In the genomic region with DNA sequence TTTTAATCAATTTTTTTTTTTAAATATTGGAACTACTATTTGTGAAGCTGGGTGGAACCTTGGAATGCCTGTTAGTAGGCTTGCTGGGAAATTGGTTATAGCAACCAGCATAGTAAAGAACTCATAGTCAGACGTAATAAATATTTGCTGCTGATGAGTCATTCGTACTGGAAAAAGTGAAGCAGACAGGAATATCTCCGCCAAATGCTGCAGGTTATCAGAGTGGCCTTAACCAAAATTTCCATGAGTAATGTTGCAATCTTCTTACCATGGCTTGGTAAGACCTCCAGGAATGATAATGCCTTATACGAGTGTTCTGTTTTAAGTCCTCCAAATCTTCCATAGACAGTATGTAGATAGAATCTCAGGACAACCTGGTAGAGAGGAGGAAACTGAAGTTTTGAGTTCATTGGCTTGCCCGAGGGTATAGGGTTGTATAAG, we compare ENCODE assay signal across 10 cellular contexts. TPM values are rescaled to one million over a fixed set of nuclear protein-coding genes. Genes with fewer than 3 reads are reported as not detected.
A peak's percentile ranks its signal among the peaks of the same experiment; 100 is the strongest.
DNase-seq lines count a peak whose midpoint lies in the region; ATAC-seq, FAIRE-seq and TF ChIP-seq lines count a peak whose summit lies in the region.
"Had no signal": no experiment of that assay in that cellular context is flagged by ENCODE, and none has a peak within 500 bp of the region (broad histone marks: within the 10 kb centered on the region; RNA-seq: fewer than 3 reads in every experiment).

No MANE protein-coding gene starts in this region.

- H4K20me1 ChIP-seq in neural progenitor cell (ENCODE audit: low read depth) = no peaks in the 10 kb centered on the region

- no peak overlapping the region for H3K9ac ChIP-seq in neural progenitor cell

- no peak overlapping the region for H3K4me2 ChIP-seq in neural progenitor cell

- H3K4me1 ChIP-seq in neural progenitor cell = no peaks in the 10 kb centered on the region

- H3K27ac Mint-ChIP-seq in activated T-cell treated with anti-CD3 and anti-CD28 coated beads, Interleukin-2, amount 50 U/mL, for 72 hours = peak overlapping the region; percentile 48
- H3K27ac Mint-ChIP-seq in neural progenitor cell (no peak overlapping the region), progenitor cell of endocrine pancreas (no peak overlapping the region)

- in situ Hi-C loops in astrocyte of the spinal cord (cut with HindIII; ENCODE audit: low sequenced_read_pairs) = no loop called here

- no peaks in the 10 kb centered on the region for H3K9me3 Mint-ChIP-seq in activated T-cell treated with anti-CD3 and anti-CD28 coated beads, Interleukin-2, amount 50 U/mL, for 72 hours
- H3K9me3 Mint-ChIP-seq in neural progenitor cell (peaks cover 15% of the 10 kb centered on the region), progenitor cell of endocrine pancreas (ENCODE audit: low read depth) (peaks cover 6% of the 10 kb centered on the region)
- H3K9me3 Mint-ChIP-seq: CD4-positive, alpha-beta memory T cell had no signal

- H3K4me1 Mint-ChIP-seq in activated T-cell treated with anti-CD3 and anti-CD28 coated beads, Interleukin-2, amount 50 U/mL, for 72 hours (ENCODE audit: low read depth) = peaks cover 68% of the 10 kb centered on the region
- peaks cover 18% of the 10 kb centered on the region for H3K4me1 Mint-ChIP-seq in neural progenitor cell
- peaks cover 36% of the 10 kb centered on the region for H3K4me1 Mint-ChIP-seq in progenitor cell of endocrine pancreas (ENCODE audit: low read depth)

- H2AFZ ChIP-seq in neural progenitor cell (replicated peaks) = no peak overlapping the region

- no peaks in the 10 kb centered on the region for H3K27me3 Mint-ChIP-seq in activated T-cell treated with anti-CD3 and anti-CD28 coated beads, Interleukin-2, amount 50 U/mL, for 72 hours (ENCODE audit: low read depth)
- H3K27me3 Mint-ChIP-seq in neural progenitor cell (ENCODE audit: insufficient read depth, low read depth) = no peaks in the 10 kb centered on the region
- H3K27me3 Mint-ChIP-seq in progenitor cell of endocrine pancreas = no peaks in the 10 kb centered on the region
- H3K27me3 Mint-ChIP-seq: CD4-positive, alpha-beta memory T cell had no signal

- TF ChIP-seq CTCF in astrocyte of the spinal cord (IDR thresholded peaks at IDR 0.05; ENCODE audit: low read depth, low read length) (no peak), neural progenitor cell (IDR thresholded peaks at IDR 0.05) (no peak), progenitor cell of endocrine pancreas (IDR thresholded peaks at IDR 0.05; ENCODE audit: unreplicated experiment) (no peak)

- H3K4me3 Mint-ChIP-seq in activated T-cell treated with anti-CD3 and anti-CD28 coated beads, Interleukin-2, amount 50 U/mL, for 72 hours = peak overlapping the region; percentile 41 to 69
- H3K4me3 Mint-ChIP-seq in neural progenitor cell (no peak overlapping the region), progenitor cell of endocrine pancreas (ENCODE audit: low read depth) (no peak overlapping the region)
- H3K4me3 Mint-ChIP-seq: T-helper 1 cell treated with Interleukin-12 subunit alpha and Interleukin-12 subunit beta and Interleukin-4 antibody, amounts not matched to agents 30 μg/mL and 1 μg/mL, for 36 hours had no signal

- H3K27ac ChIP-seq in neural progenitor cell = no peak overlapping the region

- ATAC-seq in activated T-cell treated with anti-CD3 and anti-CD28 coated beads, Interleukin-2, amount 50 U/mL, for 72 hours (replicated peaks in 1 of 2) = peak; percentile 47 to 49
- ATAC-seq in left lobe of liver = peak; percentile 30

- H3K9me3 ChIP-seq in neural progenitor cell (ENCODE audit: low read depth) = no peaks in the 10 kb centered on the region

- no peaks in the 10 kb centered on the region for H3F3A ChIP-seq in neural progenitor cell (ENCODE audit: low read depth)

- no peaks in the 10 kb centered on the region for H3K79me2 ChIP-seq in neural progenitor cell (ENCODE audit: low read depth)

- H3K36me3 ChIP-seq in neural progenitor cell = no peaks in the 10 kb centered on the region

- no peak for FAIRE-seq in urothelium cell line (lab: Jason Lieb, UNC)

- H3K36me3 Mint-ChIP-seq in activated T-cell treated with anti-CD3 and anti-CD28 coated beads, Interleukin-2, amount 50 U/mL, for 72 hours (ENCODE audit: insufficient read depth in 2 of 2) = peaks cover 0 to 13% of the 10 kb centered on the region in 2 donors
- H3K36me3 Mint-ChIP-seq in neural progenitor cell = peaks cover 8% of the 10 kb centered on the region
- peaks cover 19% of the 10 kb centered on the region for H3K36me3 Mint-ChIP-seq in progenitor cell of endocrine pancreas (ENCODE audit: insufficient read depth)

- H3K4me3 ChIP-seq in astrocyte of the spinal cord (ENCODE audit: low read depth, low read length) = no peak overlapping the region
- no peak overlapping the region for H3K4me3 ChIP-seq in neural progenitor cell

- H3K27me3 ChIP-seq in neural progenitor cell = no peaks in the 10 kb centered on the region

- no peak for DNase-seq in activated T-cell treated with anti-CD3 and anti-CD28 coated beads, Interleukin-2, amount 50 U/mL, for 72 hours
- no peak for DNase-seq in activated T-cell treated with anti-CD3 and anti-CD28 coated beads, Interleukin-2, amount 50 U/mL, for 1 hour
- DNase-seq in astrocyte of the spinal cord (ENCODE audit: low read depth, low spot score) = peak; percentile 94
- DNase-seq in left lobe of liver (ENCODE audit: low spot score) = no peak
- DNase-seq in urothelium cell line (ENCODE audit: low spot score) = peak; percentile 53
- DNase-seq in neural progenitor cell (ENCODE audit: low spot score) = no peak
- DNase-seq in progenitor cell of endocrine pancreas (ENCODE audit: low spot score, unreplicated experiment) = no peak
- no peak for DNase-seq in iPS-NIHi11 (ENCODE audit: low spot score)
- DNase-seq: CD4-positive, alpha-beta memory T cell had no signal

RNA-seq across cellular contexts. Expression of gene MBNL2, which starts 34.2 kb away (rescaled TPM):
- 10 to 100 TPM; 14.9 to 26.9 TPM for total RNA-seq in activated T-cell treated with anti-CD3 and anti-CD28 coated beads, Interleukin-2, amount 50 U/mL, for 72 hours
- total RNA-seq in left lobe of liver (31.4 TPM), neural progenitor cell (ENCODE audit: low replicate concordance) (19.6 and 25.0 TPM in 2 replicates), progenitor cell of endocrine pancreas (51.3 and 51.4 TPM in 2 replicates)

Comparison
In these comparisons a context has a peak if more than half of its experiments do, and no peak if none do; other contexts are left out.
1. DNase-seq: peak in astrocyte of the spinal cord (single experiment) and urothelium cell line (single experiment); none in activated T-cell treated with anti-CD3 and anti-CD28 coated beads, Interleukin-2, amount 50 U/mL, for 72 hours (0 of 2), activated T-cell treated with anti-CD3 and anti-CD28 coated beads, Interleukin-2, amount 50 U/mL, for 1 hour (single experiment), left lobe of liver (single experiment), neural progenitor cell (single experiment), progenitor cell of endocrine pancreas (single experiment) and iPS-NIHi11 (single experiment).
2. H3K4me3 Mint-ChIP-seq: peak in activated T-cell treated with anti-CD3 and anti-CD28 coated beads, Interleukin-2, amount 50 U/mL, for 72 hours (2 of 2); none in neural progenitor cell (single experiment) and progenitor cell of endocrine pancreas (single experiment).